ENCODE assay signal across 9 cellular contexts in genomic region chr16:85460983-85461813, GRCh38.
DNase-seq lines count a peak whose midpoint lies in the region; ATAC-seq and TF ChIP-seq lines count a peak whose summit lies in the region.
"Had no signal": no experiment of that assay in that cellular context is flagged by ENCODE, and none has a peak within 500 bp of the region (broad histone marks: within the 10 kb centered on the region; RNA-seq: fewer than 3 reads in every experiment).

No MANE protein-coding gene starts in this region.

- peaks cover 41% of the 10 kb centered on the region for H3K4me1 Mint-ChIP-seq in HFFc6 (ENCODE audit: low read depth)
- H3K4me1 Mint-ChIP-seq in stimulated activated effector memory CD8-positive, alpha-beta T cell treated with anti-CD3 and anti-CD28 coated beads, Interleukin-12 subunit alpha, Interleukin-12 subunit beta, amount 100 ng/mL, for 72 hours = peaks cover 7% of the 10 kb centered on the region
- H3K4me1 Mint-ChIP-seq in natural killer cell = peaks cover 5 to 8% of the 10 kb centered on the region in 2 donors

- no peaks in the 10 kb centered on the region for H3K9me3 Mint-ChIP-seq in HFFc6
- no peaks in the 10 kb centered on the region for H3K9me3 Mint-ChIP-seq in stimulated activated effector memory CD8-positive, alpha-beta T cell treated with anti-CD3 and anti-CD28 coated beads, Interleukin-12 subunit alpha, Interleukin-12 subunit beta, amount 100 ng/mL, for 72 hours
- H3K9me3 Mint-ChIP-seq in natural killer cell = no peaks in the 10 kb centered on the region
- H3K9me3 Mint-ChIP-seq: activated naive CD8-positive, alpha-beta T cell treated with anti-CD3 and anti-CD28 coated beads, Interleukin-2, amount 10 ng/mL, durations not matched to agents 7 days and 5 days had no signal

- no peak overlapping the region for H3K4me3 Mint-ChIP-seq in HFFc6
- H3K4me3 Mint-ChIP-seq in stimulated activated effector memory CD8-positive, alpha-beta T cell treated with anti-CD3 and anti-CD28 coated beads, Interleukin-12 subunit alpha, Interleukin-12 subunit beta, amount 100 ng/mL, for 72 hours = peak overlapping the region; percentile 60
- no peak overlapping the region for H3K4me3 Mint-ChIP-seq in natural killer cell
- H3K4me3 Mint-ChIP-seq: activated naive CD8-positive, alpha-beta T cell treated with anti-CD3 and anti-CD28 coated beads, Interleukin-2, amount 10 ng/mL, durations not matched to agents 7 days and 5 days had no signal

- DNase-seq in HFFc6 = peak; percentile 45
- peak; percentile 13 for DNase-seq in NCI-H526 treated with DMSO at 0.1 percent for 48 hours (lab: John Stamatoyannopoulos, UW)
- DNase-seq in fibroblast of villous mesenchyme (ENCODE audit: low read depth) = peak; percentile 77
- no peak for DNase-seq in stimulated activated effector memory CD8-positive, alpha-beta T cell treated with anti-CD3 and anti-CD28 coated beads, Interleukin-12 subunit alpha, Interleukin-12 subunit beta, amount 100 ng/mL, for 72 hours (ENCODE audit: low spot score in 2 of 2)
- DNase-seq in stimulated activated CD4-positive, alpha-beta T cell treated with anti-CD3 and anti-CD28 coated beads, Interleukin-15, amount 100 ng/mL, for 24 hours = no peak
- DNase-seq in NCI-H748 (lab: John Stamatoyannopoulos, UW; ENCODE audit: unreplicated experiment) = no peak
- DNase-seq in natural killer cell = no peak
- DNase-seq: activated naive CD8-positive, alpha-beta T cell treated with anti-CD3 and anti-CD28 coated beads, Interleukin-2, amount 10 ng/mL, durations not matched to agents 7 days and 5 days had no signal

- H3K27ac Mint-ChIP-seq in HFFc6 = no peak overlapping the region
- H3K27ac Mint-ChIP-seq in stimulated activated effector memory CD8-positive, alpha-beta T cell treated with anti-CD3 and anti-CD28 coated beads, Interleukin-12 subunit alpha, Interleukin-12 subunit beta, amount 100 ng/mL, for 72 hours = no peak overlapping the region
- H3K27ac Mint-ChIP-seq in natural killer cell = no peak overlapping the region
- H3K27ac Mint-ChIP-seq: activated naive CD8-positive, alpha-beta T cell treated with anti-CD3 and anti-CD28 coated beads, Interleukin-2, amount 10 ng/mL, durations not matched to agents 7 days and 5 days had no signal

- peaks cover 6% of the 10 kb centered on the region for H3K27me3 Mint-ChIP-seq in HFFc6 (ENCODE audit: insufficient read depth)
- H3K27me3 Mint-ChIP-seq in natural killer cell (ENCODE audit: low read depth in 2 of 2) = peaks cover 28 to 40% of the 10 kb centered on the region in 2 donors

- no peaks in the 10 kb centered on the region for H3K36me3 Mint-ChIP-seq in HFFc6 (ENCODE audit: low read depth)
- no peaks in the 10 kb centered on the region for H3K36me3 Mint-ChIP-seq in stimulated activated effector memory CD8-positive, alpha-beta T cell treated with anti-CD3 and anti-CD28 coated beads, Interleukin-12 subunit alpha, Interleukin-12 subunit beta, amount 100 ng/mL, for 72 hours
- no peaks in the 10 kb centered on the region for H3K36me3 Mint-ChIP-seq in natural killer cell
- H3K36me3 Mint-ChIP-seq: activated naive CD8-positive, alpha-beta T cell treated with anti-CD3 and anti-CD28 coated beads, Interleukin-2, amount 10 ng/mL, durations not matched to agents 7 days and 5 days had no signal

- no peak overlapping the region for H3K4me3 ChIP-seq in fibroblast of villous mesenchyme (ENCODE audit: low read depth, low read length)

- intact Hi-C loops in natural killer cell (cut with micrococcal nuclease) = no loop called here

- ATAC-seq in stimulated activated effector memory CD8-positive, alpha-beta T cell treated with anti-CD3 and anti-CD28 coated beads, Interleukin-12 subunit alpha, Interleukin-12 subunit beta, amount 100 ng/mL, for 72 hours = no peak
- ATAC-seq in natural killer cell = no peak
- ATAC-seq in HG03045 (IDR thresholded peaks at IDR 0.05; ENCODE audit: unreplicated experiment) = no peak

- TF ChIP-seq CTCF in HFFc6 (IDR thresholded peaks at IDR 0.05) (no peak), fibroblast of villous mesenchyme (IDR thresholded peaks at IDR 0.05; ENCODE audit: insufficient read depth, low read depth, low read length) (no peak), natural killer cell (IDR thresholded peaks at IDR 0.05) (no peak)

Comparison
In these comparisons a context has a peak if more than half of its experiments do, and no peak if none do; other contexts are left out.
1. DNase-seq: peak in HFFc6 (single experiment), NCI-H526 treated with DMSO at 0.1 percent for 48 hours (single experiment) and fibroblast of villous mesenchyme (single experiment); none in stimulated activated effector memory CD8-positive, alpha-beta T cell treated with anti-CD3 and anti-CD28 coated beads, Interleukin-12 subunit alpha, Interleukin-12 subunit beta, amount 100 ng/mL, for 72 hours (0 of 2), stimulated activated CD4-positive, alpha-beta T cell treated with anti-CD3 and anti-CD28 coated beads, Interleukin-15, amount 100 ng/mL, for 24 hours (single experiment), NCI-H748 (single experiment) and natural killer cell (single experiment).